8 cellular contexts compared by ENCODE assay signal in genomic region chr3:69410301-69410700, GRCh38. TPM values are rescaled to one million over a fixed set of nuclear protein-coding genes. Genes with fewer than 3 reads are reported as not detected.
DNase-seq lines count a peak whose midpoint lies in the region; ATAC-seq and TF ChIP-seq lines count a peak whose summit lies in the region.

No MANE protein-coding gene starts in this region.

- no peaks in the 10 kb centered on the region for H3K27me3 Mint-ChIP-seq in dendritic cell treated with granulocyte-macrophage colony-stimulating factor and Interleukin-4, amounts not matched to agents 40 ng/mL and 50 ng/mL, for 4 days

- H3K9me3 Mint-ChIP-seq in dendritic cell treated with granulocyte-macrophage colony-stimulating factor and Interleukin-4, amounts not matched to agents 40 ng/mL and 50 ng/mL, for 4 days: peaks cover 5% of the 10 kb centered on the region

- no peak for TF ChIP-seq POLR2A in GM18505 (IDR thresholded peaks at IDR 0.05; ENCODE audit: borderline replicate concordance, extremely low read depth, insufficient read depth, insufficient read length)

- peaks cover 32% of the 10 kb centered on the region for H3K36me3 Mint-ChIP-seq in dendritic cell treated with granulocyte-macrophage colony-stimulating factor and Interleukin-4, amounts not matched to agents 40 ng/mL and 50 ng/mL, for 4 days (ENCODE audit: low read depth)

- H3K4me3 Mint-ChIP-seq in dendritic cell treated with granulocyte-macrophage colony-stimulating factor and Interleukin-4, amounts not matched to agents 40 ng/mL and 50 ng/mL, for 4 days: no peak overlapping the region

- DNase-seq in AG08395 (ENCODE audit: low spot score) (peak; percentile 60), NCI-H510A (lab: John Stamatoyannopoulos, UW) (peak; percentile 13), lung microvascular endothelial cell (ENCODE audit: low read depth in 2 of 2) (peak; percentile 85 to 90)
- peak; percentile 35 to 69 for DNase-seq in activated CD4-positive, alpha-beta T cell treated with anti-CD3 and anti-CD28 coated beads for 4 hours
- DNase-seq in stimulated activated CD8-positive, alpha-beta memory T cell treated with anti-CD3 and anti-CD28 coated beads, Interleukin-2, amount 100 ng/mL, for 1 hour (ENCODE audit: low read depth in 2 of 2): peak; percentile 18 to 27

- H3K4me1 Mint-ChIP-seq in dendritic cell treated with granulocyte-macrophage colony-stimulating factor and Interleukin-4, amounts not matched to agents 40 ng/mL and 50 ng/mL, for 4 days (ENCODE audit: low read depth): peaks cover 24% of the 10 kb centered on the region

- peak overlapping the region; percentile 67 for H3K27ac Mint-ChIP-seq in dendritic cell treated with granulocyte-macrophage colony-stimulating factor and Interleukin-4, amounts not matched to agents 40 ng/mL and 50 ng/mL, for 4 days

- ATAC-seq in GM18505 (IDR thresholded peaks at IDR 0.05; ENCODE audit: unreplicated experiment) (peak; percentile 98), HG02943 (IDR thresholded peaks at IDR 0.05; ENCODE audit: low read depth, unreplicated experiment) (peak; percentile 95)

- intact Hi-C loops in dendritic cell treated with granulocyte-macrophage colony-stimulating factor and Interleukin-4, amounts not matched to agents 40 ng/mL and 50 ng/mL, for 4 days (cut with micrococcal nuclease): loop anchor here (1.0 to 5.0 kb wide), 2 partner anchors 86 to 103 kb away; no protein-coding TSS in a partner anchor

RNA-seq across cellular contexts. Expression of gene FRMD4B, which starts 24.4 kb away (rescaled TPM):
- total RNA-seq in lung microvascular endothelial cell: 36.6 and 73.2 TPM in 2 replicates

Comparison
In these comparisons a context has a peak if more than half of its experiments do, and no peak if none do; other contexts are left out.
1. Peak in every context shown above with its lines: DNase-seq and ATAC-seq.
2. DNase-seq: peak in every context shown above with its lines; median percentile 88 in lung microvascular endothelial cell; 60 in AG08395; 52 in activated CD4-positive, alpha-beta T cell treated with anti-CD3 and anti-CD28 coated beads for 4 hours; 22 in stimulated activated CD8-positive, alpha-beta memory T cell treated with anti-CD3 and anti-CD28 coated beads, Interleukin-2, amount 100 ng/mL, for 1 hour; 13 in NCI-H510A.